Comparison of ENCODE assay signal across 8 cellular contexts in genomic region chr1:229271448-229272120, GRCh38. TPM values are rescaled to one million over a fixed set of nuclear protein-coding genes. Genes with fewer than 3 reads are reported as not detected.
DNase-seq lines count a peak whose midpoint lies in the region; ATAC-seq, FAIRE-seq and TF ChIP-seq lines count a peak whose summit lies in the region.

No MANE protein-coding gene starts in this region.

- no peak for DNase-seq in RWPE1 (ENCODE audit: low spot score)
- no peak for DNase-seq in GM12878 (ENCODE audit: low read depth, low spot score)
- DNase-seq in smooth muscle cell (lab: John Stamatoyannopoulos, UW; ENCODE audit: unreplicated experiment): no peak
- no peak for DNase-seq in occipital lobe (lab: John Stamatoyannopoulos, UW)

- H3K9ac ChIP-seq in BLaER1 treated with 17β-estradiol and CSF1 and Interleukin-3, amounts not matched to agents 10 nM and 100 nM: peak overlapping the region; percentile 73 to 83 (median 80)
- H3K9ac ChIP-seq in GM12878 (ENCODE audit: control insufficient read depth, insufficient read depth, low read length): peak overlapping the region; percentile 52
- H3K9ac ChIP-seq in iPS-20b (ENCODE audit: low read depth, low read length): peak overlapping the region; percentile 85
- peak overlapping the region; percentile 64 for H3K9ac ChIP-seq in smooth muscle cell (ENCODE audit: low read depth)

- no peak for TF ChIP-seq RAD21 in GM12878 (IDR thresholded peaks at IDR 0.05; ENCODE audit: insufficient read depth, low read depth, low read length)

- CTCF ChIA-PET in RWPE1 (lab: Yijun Ruan, JAX): interaction anchor here (0.6 to 0.7 kb wide), 2 partner anchors 12 to 28 kb away, joined by 3 to 4 read pairs; no protein-coding TSS in a partner anchor
- CTCF ChIA-PET in GM12878 (lab: Yijun Ruan, JAX): no interaction called here

- H3K79me2 ChIP-seq in GM12878 (ENCODE audit: control insufficient read depth, insufficient read depth, low read length): peaks cover 21% of the 10 kb centered on the region
- peaks cover 43% of the 10 kb centered on the region for H3K79me2 ChIP-seq in smooth muscle cell (ENCODE audit: low read depth)

- TF ChIP-seq POLR2A in GM12878 (IDR thresholded peaks at IDR 0.05; ENCODE audit: low read depth, low read length): no peak

- peak overlapping the region; percentile 70 to 87 (median 76) for H3K4me2 ChIP-seq in BLaER1 treated with 17β-estradiol and CSF1 and Interleukin-3, amounts not matched to agents 10 nM and 100 nM
- H3K4me2 ChIP-seq in GM12878 (ENCODE audit: control insufficient read depth, insufficient read depth) (peak overlapping the region; percentile 89), smooth muscle cell (peak overlapping the region; percentile 98)

- in situ Hi-C loops in GM12878 (cut with MboI): no loop called here

- FAIRE-seq in GM12878 (lab: Jason Lieb, UNC): no peak

- BruUV-seq in GM12878 (replicated peaks; lab: Mats Ljungman, UMichigan): no TSS peak

- H3K4me1 ChIP-seq in BLaER1 treated with 17β-estradiol and CSF1 and Interleukin-3, amounts not matched to agents 10 nM and 100 nM: peaks cover 16 to 25% (median 21%) of the 10 kb centered on the region in 10 experiments
- H3K4me1 ChIP-seq in GM12878 (ENCODE audit: control insufficient read depth, insufficient read depth, low read length): peaks cover 9% of the 10 kb centered on the region
- peaks cover 16% of the 10 kb centered on the region for H3K4me1 ChIP-seq in iPS-20b (ENCODE audit: insufficient read depth, low read length)
- peaks cover 12% of the 10 kb centered on the region for H3K4me1 ChIP-seq in smooth muscle cell (ENCODE audit: low read depth)

- SMC1A ChIA-PET in GM12878 (lab: Charles Lee; ENCODE audit: uncharacterized antibody, unreplicated experiment): interaction anchor here (0.6 kb wide), 1 partner anchor 67 kb away, joined by 3 read pairs; no protein-coding TSS in a partner anchor

- ATAC-seq in GM18909 (IDR thresholded peaks at IDR 0.05; ENCODE audit: poor library complexity, unreplicated experiment) (peak; percentile 55), HG03175 (IDR thresholded peaks at IDR 0.05; ENCODE audit: unreplicated experiment) (peak; percentile 61), GM12878 (peak; percentile 71)

- TF ChIP-seq CTCF in RWPE1 (conservative IDR thresholded peaks at IDR 0.05; ENCODE audit: low read depth) (0 out of 2 replicates have a peak, but pooled peaks have one; percentile 13), GM12878 (IDR thresholded peaks at IDR 0.05 in 2 of 3, conservative IDR thresholded peaks at IDR 0.05 in 1 of 3; ENCODE audit: control insufficient read depth in 2 of 3, extremely low read depth in 1 of 3, insufficient read depth in 1 of 3, low read depth in 3 of 3, low read length in 3 of 3) (no peak), smooth muscle cell (IDR thresholded peaks at IDR 0.05; ENCODE audit: borderline replicate concordance, insufficient read depth, poor library complexity, severe bottlenecking) (no peak)

- peaks cover 24% of the 10 kb centered on the region for H3F3A ChIP-seq in smooth muscle cell (ENCODE audit: low read depth)

- intact Hi-C loops in GM12878 (cut with micrococcal nuclease; ENCODE audit: unreplicated experiment): loop anchor here (5.0 kb wide), 1 partner anchor 171 kb away; no protein-coding TSS in a partner anchor

- peak overlapping the region; percentile 64 to 78 (median 67) for H3K4me3 ChIP-seq in BLaER1 treated with 17β-estradiol and CSF1 and Interleukin-3, amounts not matched to agents 10 nM and 100 nM
- peak overlapping the region; percentile 95 for H3K4me3 ChIP-seq in GM12878
- H3K4me3 ChIP-seq in iPS-20b (ENCODE audit: low read length): peak overlapping the region; percentile 97
- H3K4me3 ChIP-seq in smooth muscle cell: peak overlapping the region; percentile 93

- WGBS in GM12878 (ENCODE audit: insufficient coverage, insufficient replicate concordance, low lambda C conversion rate, missing lambda C conversion rate): under 1% methylated on average over 11 of the region's 31 CpGs
- 3% methylated on average over 16 of the region's 31 CpGs for WGBS in smooth muscle cell (ENCODE audit: low lambda C conversion rate)

- peak overlapping the region; percentile 55 to 81 (median 68); a peak in 20 of 22 replicates for H3K27ac ChIP-seq in BLaER1 treated with 17β-estradiol and CSF1 and Interleukin-3, amounts not matched to agents 10 nM and 100 nM
- H3K27ac ChIP-seq in RWPE1: peak overlapping the region; percentile 95
- H3K27ac ChIP-seq in GM12878 (ENCODE audit: control insufficient read depth, insufficient read depth): peak overlapping the region; percentile 7; the same call in 1 of the 2 replicates
- H3K27ac ChIP-seq in iPS-20b (ENCODE audit: low read length): no peak overlapping the region
- peak overlapping the region; percentile 39 for H3K27ac ChIP-seq in smooth muscle cell (ENCODE audit: low read depth)

- H2AFZ ChIP-seq in GM12878 (ENCODE audit: control insufficient read depth, low read depth, low read length) (peak overlapping the region; percentile 25), smooth muscle cell (ENCODE audit: low read depth) (peak overlapping the region; percentile 91)

- H3K36me3 ChIP-seq in BLaER1 treated with 17β-estradiol and CSF1 and Interleukin-3, amounts not matched to agents 10 nM and 100 nM: no peaks in the 10 kb centered on the region
- H3K36me3 ChIP-seq in GM12878 (ENCODE audit: control insufficient read depth in 2 of 2, insufficient read depth in 2 of 2, low read length in 1 of 2): no peaks in the 10 kb centered on the region
- no peaks in the 10 kb centered on the region for H3K36me3 ChIP-seq in iPS-20b (ENCODE audit: insufficient read depth, low read depth, low read length)
- no peaks in the 10 kb centered on the region for H3K36me3 ChIP-seq in smooth muscle cell (ENCODE audit: low read depth)

- peaks cover 3 to 35% (median 16%) of the 10 kb centered on the region in 11 experiments; a peak in 14 of 22 replicates for H4K20me1 ChIP-seq in BLaER1 treated with 17β-estradiol and CSF1 and Interleukin-3, amounts not matched to agents 10 nM and 100 nM
- H4K20me1 ChIP-seq in GM12878 (ENCODE audit: control insufficient read depth, insufficient read depth) (no peaks in the 10 kb centered on the region), smooth muscle cell (ENCODE audit: low read depth) (peaks cover 49% of the 10 kb centered on the region)

- RAD21 ChIA-PET in GM12878 (lab: Charles Lee; ENCODE audit: unreplicated experiment): no interaction called here

- TF ChIP-seq EP300 in GM12878 (IDR thresholded peaks at IDR 0.05; ENCODE audit: borderline replicate concordance in 1 of 2, control insufficient read depth in 1 of 2, low read depth in 2 of 2, low read length in 2 of 2): no peak

- H3K27me3 ChIP-seq in BLaER1 treated with 17β-estradiol and CSF1 and Interleukin-3, amounts not matched to agents 10 nM and 100 nM: peaks cover 37 to 57% (median 47%) of the 10 kb centered on the region in 11 experiments
- H3K27me3 ChIP-seq in GM12878 (replicated peaks in 1 of 2; ENCODE audit: control insufficient read depth in 2 of 2, insufficient read depth in 2 of 2, low read length in 1 of 2) (no peaks in the 10 kb centered on the region), iPS-20b (ENCODE audit: insufficient read depth, low read length) (peaks cover 11% of the 10 kb centered on the region; the same call in 1 of the 2 replicates), smooth muscle cell (ENCODE audit: low read depth) (no peaks in the 10 kb centered on the region)

- POLR2A ChIA-PET in RWPE1 (lab: Yijun Ruan, JAX; ENCODE audit: low non-redundant PET) (no interaction called here), GM12878 (lab: Charles Lee) (interaction anchor here (0.7 to 0.8 kb wide), 2 partner anchors 179 to 256 kb away, joined by 3 read pairs; no protein-coding TSS in a partner anchor)

- peaks cover 0 to 10% (median 4%) of the 10 kb centered on the region in 11 experiments; a peak in 9 of 22 replicates for H3K9me3 ChIP-seq in BLaER1 treated with 17β-estradiol and CSF1 and Interleukin-3, amounts not matched to agents 10 nM and 100 nM (replicated peaks in 1 of 11)
- no peaks in the 10 kb centered on the region; the same call in 1 of the 3 replicates for H3K9me3 ChIP-seq in GM12878 (replicated peaks; ENCODE audit: control insufficient read depth, insufficient read depth, low read length)
- no peaks in the 10 kb centered on the region for H3K9me3 ChIP-seq in iPS-20b (ENCODE audit: insufficient read depth, low read depth, low read length)
- H3K9me3 ChIP-seq in smooth muscle cell (replicated peaks; ENCODE audit: low read depth): peaks cover 5% of the 10 kb centered on the region

TF ChIP-seq in GM12878, 131 proteins besides CTCF, POLR2A, EP300 and RAD21 (continues in another document):
- no peak for TF ChIP-seq ZNF384 (IDR thresholded peaks at IDR 0.05; ENCODE audit: borderline replicate concordance, low read depth, low read length)
- TF ChIP-seq CEBPB (IDR thresholded peaks at IDR 0.05; ENCODE audit: borderline replicate concordance in 1 of 2, low read depth in 2 of 2, low read length in 2 of 2): no peak
- no peak for TF ChIP-seq SUPT20H (IDR thresholded peaks at IDR 0.05; ENCODE audit: borderline replicate concordance, control insufficient read depth, low read depth, low read length)
- no peak for TF ChIP-seq ESRRA (IDR thresholded peaks at IDR 0.05; ENCODE audit: low read length)
- no peak for TF ChIP-seq ATF3 (IDR thresholded peaks at IDR 0.05; ENCODE audit: borderline replicate concordance, extremely low read depth, low read depth, low read length)

RNA-seq across cellular contexts. Expression of gene RAB4A, which starts 0.7 kb away (rescaled TPM):
- 2.4 and 3.1 TPM in 2 replicates for total RNA-seq in GM12878 (2013; cell fraction: nucleolus; rRNA removed)
- total RNA-seq in GM12878 (2014; rRNA removed) (13.6 and 20.8 TPM in 2 replicates), GM12878 (2014; rRNA removed; fragmentation: Illumina TruSeq; extraction: Trizol) (10.1 and 10.4 TPM in 2 replicates), GM12878 (2021) (35.8 and 40.9 TPM in 2 replicates), smooth muscle cell (25.1 and 43.9 TPM in 2 replicates), occipital lobe (46.5 TPM)
- polyA plus RNA-seq in GM12878 (2011; ENCODE audit: low read depth): 9.1 TPM
- polyA plus RNA-seq in GM12878 (2011; rRNA removed) (10.2 and 16.8 TPM in 2 replicates), GM12878 (2014; fragmentation: Illumina TruSeq; extraction: Trizol) (12.3 and 14.5 TPM in 2 replicates), GM12878 (2014; fragmentation: Nextera tagmentation; extraction: Ambion mirVana) (1 to 10 TPM; 4.0 to 8.5 TPM), GM12878 (2014; rRNA removed) (31.4 and 32.2 TPM in 2 replicates), GM12878 (2016; fragmentation: Nextera tagmentation; extraction: Ambion mirVana) (10 to 100 TPM; 25.1 to 28.8 TPM), smooth muscle cell (46.6 and 52.7 TPM in 2 replicates)
- polyA plus RNA-seq in GM12878 (2011; cell fraction: cytosol; rRNA removed): 6.1 and 6.3 TPM in 2 replicates
- polyA plus RNA-seq in GM12878 (2011; cell fraction: nucleus; rRNA removed): 3.1 and 3.2 TPM in 2 replicates
- 14.8 and 19.9 TPM in 2 replicates for polyA plus RNA-seq in GM12878 (2012)
- polyA minus RNA-seq in GM12878 (2011; rRNA and poly(A)+ RNA removed): 1.7 and 3.4 TPM in 2 replicates
- polyA minus RNA-seq in GM12878 (2011; cell fraction: cytosol; rRNA and poly(A)+ RNA removed): 1.1 and 3.4 TPM in 2 replicates
- polyA minus RNA-seq in GM12878 (2011; cell fraction: nucleus; rRNA and poly(A)+ RNA removed): 1.3 and 3.2 TPM in 2 replicates
